Comparison of ENCODE assay signal across 8 cellular contexts in the genomic region with DNA sequence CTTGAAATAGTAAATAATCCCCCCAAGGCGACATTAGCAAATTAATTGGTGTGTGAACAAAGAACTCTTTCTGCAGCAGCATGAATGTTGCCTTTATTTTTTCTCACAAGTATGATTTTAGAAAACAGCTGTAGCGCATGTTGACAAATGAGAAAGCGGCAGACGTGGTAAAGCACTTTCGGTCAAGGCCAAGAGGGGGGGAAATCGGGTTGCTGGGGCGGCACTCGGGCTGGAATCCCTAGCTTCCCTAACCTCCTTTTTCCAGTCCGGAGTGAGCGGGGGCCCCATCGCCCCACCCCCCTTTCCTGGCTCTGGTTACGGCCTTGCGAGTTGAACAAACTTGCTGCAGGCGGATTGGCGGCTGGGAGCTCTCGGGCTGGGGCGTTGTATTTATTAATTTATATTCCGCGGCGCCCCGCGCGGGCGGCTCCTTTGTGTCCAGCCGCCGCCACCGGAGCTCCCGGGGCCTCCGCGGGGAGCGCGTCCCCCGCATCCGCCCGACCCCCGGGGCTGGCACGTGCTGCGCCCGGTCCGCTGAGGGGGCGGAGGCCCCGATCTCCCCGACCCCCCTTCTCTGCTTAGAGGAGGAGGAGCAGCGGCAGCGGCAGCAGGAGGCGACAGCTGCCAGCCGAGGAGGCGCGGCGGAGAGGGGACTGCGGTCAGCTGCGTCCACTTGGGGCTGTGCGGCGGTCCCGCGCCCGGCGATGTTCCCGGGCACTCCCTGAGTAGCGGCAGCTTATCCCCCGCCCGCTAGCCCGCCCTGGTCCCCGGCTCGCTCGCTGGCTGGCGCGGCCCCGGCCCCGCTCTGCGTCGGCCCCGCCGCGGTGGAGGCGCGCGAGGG. TPM values are rescaled to one million over a fixed set of nuclear protein-coding genes. Genes with fewer than 3 reads are reported as not detected.
DNase-seq lines count a peak whose midpoint lies in the region; ATAC-seq and TF ChIP-seq lines count a peak whose summit lies in the region.

A gene with protein sequence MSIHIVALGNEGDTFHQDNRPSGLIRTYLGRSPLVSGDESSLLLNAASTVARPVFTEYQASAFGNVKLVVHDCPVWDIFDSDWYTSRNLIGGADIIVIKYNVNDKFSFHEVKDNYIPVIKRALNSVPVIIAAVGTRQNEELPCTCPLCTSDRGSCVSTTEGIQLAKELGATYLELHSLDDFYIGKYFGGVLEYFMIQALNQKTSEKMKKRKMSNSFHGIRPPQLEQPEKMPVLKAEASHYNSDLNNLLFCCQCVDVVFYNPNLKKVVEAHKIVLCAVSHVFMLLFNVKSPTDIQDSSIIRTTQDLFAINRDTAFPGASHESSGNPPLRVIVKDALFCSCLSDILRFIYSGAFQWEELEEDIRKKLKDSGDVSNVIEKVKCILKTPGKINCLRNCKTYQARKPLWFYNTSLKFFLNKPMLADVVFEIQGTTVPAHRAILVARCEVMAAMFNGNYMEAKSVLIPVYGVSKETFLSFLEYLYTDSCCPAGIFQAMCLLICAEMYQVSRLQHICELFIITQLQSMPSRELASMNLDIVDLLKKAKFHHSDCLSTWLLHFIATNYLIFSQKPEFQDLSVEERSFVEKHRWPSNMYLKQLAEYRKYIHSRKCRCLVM (plus strand): TSS at position 607 of the 841 bp plus-strand sequence. CDS start 347 bp downstream, outside the sequence.

- no peaks in the 10 kb centered on the region for H3K36me3 ChIP-seq in GM06990 (ENCODE audit: control insufficient read depth, insufficient read depth, low read length)
- H3K36me3 ChIP-seq in HEK293 (ENCODE audit: control insufficient read depth in 2 of 2, insufficient read depth in 1 of 2, low read length in 2 of 2) = peaks cover 3 to 16% of the 10 kb centered on the region in 2 experiments; a peak in 2 of 3 replicates

- H3K4me3 ChIP-seq in GM06990 (replicated peaks; ENCODE audit: low read depth, low read length) (peak within 1 kb of the TSS; percentile 81), HEK293 (ENCODE audit: low read depth, low read length) (peak within 1 kb of the TSS; percentile 93), NB4 (ENCODE audit: low read depth, low read length) (peak within 1 kb of the TSS; percentile 87), astrocyte of the spinal cord (ENCODE audit: low read depth, low read length) (peak within 1 kb of the TSS; percentile 90), right cardiac atrium (ENCODE audit: low read length) (peak within 1 kb of the TSS; percentile 67)

- POLR2A ChIA-PET in HEK293 (lab: Yijun Ruan, JAX) = interaction anchor here (0.7 to 3.4 kb wide), 19 partner anchors 9 to 104 kb away, joined by 3 to 34 read pairs (median 4); a partner anchor contains a TSS

- under 1% methylated on average over 78 of the region's 78 CpGs for WGBS in right cardiac atrium

- no peak for TF ChIP-seq CTCF in GM06990 (IDR thresholded peaks at IDR 0.05; ENCODE audit: insufficient read depth, low read length, poor library complexity, severe bottlenecking)
- TF ChIP-seq CTCF in HEK293 (tag by site-specific recombination; IDR thresholded peaks at IDR 0.05) = no peak; the same call in 1 of the 2 replicates
- TF ChIP-seq CTCF in NB4 (IDR thresholded peaks at IDR 0.05; ENCODE audit: low read depth, low read length) = no peak
- TF ChIP-seq CTCF in astrocyte of the spinal cord (IDR thresholded peaks at IDR 0.05; ENCODE audit: low read depth, low read length) = no peak

- peak; percentile 62 for TF ChIP-seq POLR2A in NB4 (IDR thresholded peaks at IDR 0.05; ENCODE audit: extremely low read depth, insufficient read length)

- DNase-seq in GM06990 (ENCODE audit: extremely low read depth, insufficient read length) (peak; percentile 71), NB4 (ENCODE audit: low read depth) (peak; percentile 87), SW 1271 (lab: John Stamatoyannopoulos, UW) (peak; percentile 71 to 84), astrocyte of the spinal cord (ENCODE audit: low read depth, low spot score) (peak; percentile 95), right cardiac atrium (peak; percentile 93 to 97 (median 97)), posterior cingulate gyrus (peak; percentile 80 to 97 (median 86)), GM19240 (ENCODE audit: insufficient read length, low spot score) (no peak)

- no peaks in the 10 kb centered on the region for H3K9me3 ChIP-seq in HEK293 (ENCODE audit: control insufficient read depth, insufficient read depth, low read depth, low read length)
- no peaks in the 10 kb centered on the region for H3K9me3 ChIP-seq in right cardiac atrium (ENCODE audit: control insufficient read depth, low read length)

- intact Hi-C loops in right cardiac atrium (cut with DNase I) (loop anchor here in 3 of 4 donors (5.0 to 10.0 kb wide), 4 partner anchors 64 to 84 kb away; a partner anchor contains a TSS), posterior cingulate gyrus (cut with DNase I) (loop anchor here (2.0 to 5.0 kb wide), 2 partner anchors 51 to 62 kb away; no protein-coding TSS in a partner anchor)

- H3K4me1 ChIP-seq in HEK293 (ENCODE audit: control insufficient read depth, insufficient read depth, low read length) (peaks cover 8% of the 10 kb centered on the region), right cardiac atrium (ENCODE audit: control insufficient read depth, insufficient read depth, low read length) (peaks cover 2% of the 10 kb centered on the region)

- in situ Hi-C loops in astrocyte of the spinal cord (cut with HindIII; ENCODE audit: low sequenced_read_pairs) = no loop called here

- CTCF ChIA-PET in HEK293 (lab: Yijun Ruan, JAX) = interaction anchor here (0.7 to 1.9 kb wide), 9 partner anchors 9 to 116 kb away, joined by 3 to 10 read pairs (median 4); a partner anchor contains a TSS

- H3K27me3 ChIP-seq in GM06990 (replicated peaks; ENCODE audit: control insufficient read depth, insufficient read depth, low read length) (no peaks in the 10 kb centered on the region), right cardiac atrium (ENCODE audit: control insufficient read depth, insufficient read depth) (no peaks in the 10 kb centered on the region)

- H3K27ac ChIP-seq in HEK293 (ENCODE audit: extremely low read depth, low read depth, low read length) = peak within 1 kb of the TSS; percentile 93
- peak within 1 kb of the TSS; percentile 72 for H3K27ac ChIP-seq in right cardiac atrium (ENCODE audit: low read length)

- ATAC-seq in right cardiac atrium = peak; percentile 83

TF ChIP-seq in HEK293, 187 proteins besides CTCF, POLR2A, EP300 and RAD21 (continues in another document):
- peak; percentile 97 for TF ChIP-seq IKZF3 (tag by site-specific recombination; IDR thresholded peaks at IDR 0.05)
- TF ChIP-seq, protein P1, sequence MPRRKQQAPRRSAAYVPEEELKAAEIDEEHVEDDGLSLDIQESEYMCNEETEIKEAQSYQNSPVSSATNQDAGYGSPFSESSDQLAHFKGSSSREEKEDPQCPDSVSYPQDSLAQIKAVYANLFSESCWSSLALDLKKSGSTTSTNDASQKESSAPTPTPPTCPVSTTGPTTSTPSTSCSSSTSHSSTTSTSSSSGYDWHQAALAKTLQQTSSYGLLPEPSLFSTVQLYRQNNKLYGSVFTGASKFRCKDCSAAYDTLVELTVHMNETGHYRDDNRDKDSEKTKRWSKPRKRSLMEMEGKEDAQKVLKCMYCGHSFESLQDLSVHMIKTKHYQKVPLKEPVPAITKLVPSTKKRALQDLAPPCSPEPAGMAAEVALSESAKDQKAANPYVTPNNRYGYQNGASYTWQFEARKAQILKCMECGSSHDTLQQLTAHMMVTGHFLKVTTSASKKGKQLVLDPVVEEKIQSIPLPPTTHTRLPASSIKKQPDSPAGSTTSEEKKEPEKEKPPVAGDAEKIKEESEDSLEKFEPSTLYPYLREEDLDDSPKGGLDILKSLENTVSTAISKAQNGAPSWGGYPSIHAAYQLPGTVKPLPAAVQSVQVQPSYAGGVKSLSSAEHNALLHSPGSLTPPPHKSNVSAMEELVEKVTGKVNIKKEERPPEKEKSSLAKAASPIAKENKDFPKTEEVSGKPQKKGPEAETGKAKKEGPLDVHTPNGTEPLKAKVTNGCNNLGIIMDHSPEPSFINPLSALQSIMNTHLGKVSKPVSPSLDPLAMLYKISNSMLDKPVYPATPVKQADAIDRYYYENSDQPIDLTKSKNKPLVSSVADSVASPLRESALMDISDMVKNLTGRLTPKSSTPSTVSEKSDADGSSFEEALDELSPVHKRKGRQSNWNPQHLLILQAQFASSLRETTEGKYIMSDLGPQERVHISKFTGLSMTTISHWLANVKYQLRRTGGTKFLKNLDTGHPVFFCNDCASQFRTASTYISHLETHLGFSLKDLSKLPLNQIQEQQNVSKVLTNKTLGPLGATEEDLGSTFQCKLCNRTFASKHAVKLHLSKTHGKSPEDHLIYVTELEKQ (tag by site-specific recombination; IDR thresholded peaks at IDR 0.05; ENCODE audit: borderline replicate concordance) = no peak

RNA-seq across cellular contexts. Expression of the gene that starts here (rescaled TPM):
- total RNA-seq in right cardiac atrium = 100 to 1,000 TPM in 3 of 4 donors, 10 to 100 TPM in 1; 84.7 to 115 (median 104) TPM
- polyA plus RNA-seq in right cardiac atrium = 32.7 TPM
